Comparison of ENCODE assay signal across 18 cellular contexts in genomic region chr20:20493701-20494100, GRCh38.
"Had no signal": no experiment of that assay in that cellular context is flagged by ENCODE, and none has a peak within 500 bp of the region (broad histone marks: within the 10 kb centered on the region; RNA-seq: fewer than 3 reads in every experiment).

No MANE protein-coding gene starts in this region.

- H3K27ac ChIP-seq: gastroesophageal sphincter, heart left ventricle, hepatocyte, thoracic aorta, upper lobe of left lung had no signal

- H3K4me2 ChIP-seq: hepatocyte had no signal

- H3K27ac Mint-ChIP-seq: memory B cell; natural killer cell; stimulated activated effector memory CD8-positive, alpha-beta T cell treated with anti-CD3 and anti-CD28 coated beads, Interleukin-12 subunit alpha, Interleukin-12 subunit beta, amount 100 ng/mL, for 72 hours had no signal

- ATAC-seq: gastroesophageal sphincter; heart left ventricle; natural killer cell; sciatic nerve; stimulated activated effector memory CD8-positive, alpha-beta T cell treated with anti-CD3 and anti-CD28 coated beads, Interleukin-12 subunit alpha, Interleukin-12 subunit beta, amount 100 ng/mL, for 72 hours had no signal

- H3K4me3 Mint-ChIP-seq: memory B cell; natural killer cell; stimulated activated effector memory CD8-positive, alpha-beta T cell treated with anti-CD3 and anti-CD28 coated beads, Interleukin-12 subunit alpha, Interleukin-12 subunit beta, amount 100 ng/mL, for 72 hours had no signal

- H3K27me3 ChIP-seq: gastroesophageal sphincter, heart left ventricle, hepatocyte, stomach, tibial nerve, upper lobe of left lung had no signal

- H3K4me1 Mint-ChIP-seq: natural killer cell had no signal

- H3K9me3 ChIP-seq: gastroesophageal sphincter, heart left ventricle, stomach, thoracic aorta, tibial nerve, upper lobe of left lung had no signal

- DNase-seq: cerebellar nuclear complex; cortex of kidney; effector CD4-positive, alpha-beta T cell; heart left ventricle; natural killer cell; nucleus accumbens; stimulated activated CD4-positive, alpha-beta T cell treated with anti-CD3 and anti-CD28 coated beads, Interleukin-2, amount 100 ng/mL, for 24 hours; stimulated activated CD4-positive, alpha-beta T cell treated with anti-CD3 and anti-CD28 coated beads, Interleukin-4, amount 100 ng/mL, for 24 hours; stimulated activated naive CD4-positive, alpha-beta T cell treated with Interleukin-2 at 50 U/mL for 16 hours; stomach; upper lobe of left lung had no signal

- H3K4me1 ChIP-seq: heart left ventricle had no signal

- H3K27me3 Mint-ChIP-seq: memory B cell had no signal

- H3K9me3 Mint-ChIP-seq: memory B cell; natural killer cell; stimulated activated effector memory CD8-positive, alpha-beta T cell treated with anti-CD3 and anti-CD28 coated beads, Interleukin-12 subunit alpha, Interleukin-12 subunit beta, amount 100 ng/mL, for 72 hours had no signal

- H3K79me2 ChIP-seq: hepatocyte had no signal

- H2AFZ ChIP-seq: hepatocyte had no signal
